ENCODE assay signal across 15 cellular contexts in genomic region chr4:1394554-1395388, GRCh38. TPM values are rescaled to one million over a fixed set of nuclear protein-coding genes. Genes with fewer than 3 reads are reported as not detected.
DNase-seq lines count a peak whose midpoint lies in the region; ATAC-seq, FAIRE-seq and TF ChIP-seq lines count a peak whose summit lies in the region.
"Not testable (repeated sequence)": the region's sequence is repeated elsewhere in the genome, so short reads cannot be mapped to it uniquely, and the experiment has no call there.
"Had no signal": no experiment of that assay in that cellular context is flagged by ENCODE, and none has a peak within 500 bp of the region (broad histone marks: within the 10 kb centered on the region; RNA-seq: fewer than 3 reads in every experiment).

No MANE protein-coding gene starts in this region.

- H4K91ac ChIP-seq in mesenchymal stem cell (ENCODE audit: low read length), result peak overlapping the region; percentile 31

- not testable (repeated sequence) for H2BK15ac ChIP-seq in mesenchymal stem cell (ENCODE audit: low read depth, poor library complexity, severe bottlenecking)

- not testable (repeated sequence) for H3K4ac ChIP-seq in mesenchymal stem cell (ENCODE audit: low read depth in 1 of 2, low read length in 2 of 2)

- H3K23ac ChIP-seq in mesenchymal stem cell (ENCODE audit: low read length in 2 of 2), result not testable (repeated sequence)

- TF ChIP-seq POLR2A in K562 (conservative IDR thresholded peaks at IDR 0.05); HepG2 (IDR thresholded peaks at IDR 0.05; ENCODE audit: insufficient read depth in 1 of 2, low read depth in 2 of 2, low read length in 2 of 2): not testable (repeated sequence)

- not testable (repeated sequence) for H4K20me1 ChIP-seq in K562 (replicated peaks; ENCODE audit: control insufficient read depth, insufficient read depth, low read length); HepG2 (ENCODE audit: insufficient read depth, low read length)

- not testable (repeated sequence) for TF ChIP-seq RAD21 in K562 (CRISPR knock-in tag; conservative IDR thresholded peaks at IDR 0.05 in 1 of 2, IDR thresholded peaks at IDR 0.05 in 1 of 2); HepG2 (CRISPR knock-in tag; IDR thresholded peaks at IDR 0.05)

- not testable (repeated sequence) for H3K14ac ChIP-seq in mesenchymal stem cell (ENCODE audit: low read length in 2 of 2)

- TF ChIP-seq CTCF in WTC11 (IDR thresholded peaks at IDR 0.05); K562 (IDR thresholded peaks at IDR 0.05 in 2 of 3, conservative IDR thresholded peaks at IDR 0.05 in 1 of 3; ENCODE audit: insufficient read depth in 2 of 3, low read depth in 1 of 3, low read length in 3 of 3); HepG2 (CRISPR knock-in tag; IDR thresholded peaks at IDR 0.05); upper lobe of right lung (IDR thresholded peaks at IDR 0.05): not testable (repeated sequence)

- H3K79me1 ChIP-seq in mesenchymal stem cell (replicated peaks; ENCODE audit: low read length, poor library complexity, severe bottlenecking), result not testable (repeated sequence)

- H2BK5ac ChIP-seq in mesenchymal stem cell (ENCODE audit: low read depth, low read length, poor library complexity, severe bottlenecking), result not testable (repeated sequence)

- not testable (repeated sequence) for H3K27ac Mint-ChIP-seq in WTC11

- ATAC-seq in WTC11, K562, HepG2, upper lobe of right lung: not testable (repeated sequence)

- peaks cover 13% of the 10 kb centered on the region for H3K9me3 Mint-ChIP-seq in WTC11

- H3K4me1 ChIP-seq in K562 (replicated peaks in 1 of 2; ENCODE audit: control insufficient read depth in 2 of 2, insufficient read depth in 2 of 2, low read length in 2 of 2); HepG2 (ENCODE audit: insufficient read depth, low read length); mesenchymal stem cell (ENCODE audit: control insufficient read depth, insufficient read depth, low read depth, low read length); upper lobe of right lung: not testable (repeated sequence)

- not testable (repeated sequence) for H2BK120ac ChIP-seq in mesenchymal stem cell (ENCODE audit: low read depth, low read length)

- 86% methylated on average over 15 of the region's 63 CpGs for WGBS in K562 (ENCODE audit: insufficient coverage, low coverage, missing lambda C conversion rate)
- WGBS in HepG2 (ENCODE audit: low lambda C conversion rate), result 98% methylated on average over 29 of the region's 63 CpGs
- WGBS in mesenchymal stem cell, result 97% methylated on average over 63 of the region's 63 CpGs

- not testable (repeated sequence) for H3K4me3 ChIP-seq in K562; HepG2 (replicated peaks in 1 of 3; ENCODE audit: insufficient read depth in 1 of 3, low read depth in 2 of 3, low read length in 3 of 3); mesenchymal stem cell (ENCODE audit: insufficient read depth in 1 of 2, low read depth in 1 of 2, low read length in 2 of 2); upper lobe of right lung

- intact Hi-C loops in K562 (cut with micrococcal nuclease); cardiac septum (cut with DNase I); HepG2 (cut with micrococcal nuclease; ENCODE audit: unreplicated experiment); posterior vena cava (cut with DNase I); upper lobe of right lung (cut with DNase I): not testable (repeated sequence)

- not testable (repeated sequence) for H3K36me3 ChIP-seq in K562 (ENCODE audit: control insufficient read depth, insufficient read depth, low read length); HepG2 (replicated peaks in 1 of 2; ENCODE audit: control insufficient read depth in 1 of 2, insufficient read depth in 2 of 2, low read length in 2 of 2)
- H3K36me3 ChIP-seq in mesenchymal stem cell (ENCODE audit: control insufficient read depth in 1 of 2, insufficient read depth in 2 of 2, low read depth in 1 of 2, low read length in 2 of 2) (peaks cover 29 to 42% of the 10 kb centered on the region in 2 experiments), upper lobe of right lung (peaks cover 11% of the 10 kb centered on the region)

- not testable (repeated sequence) for H2AFZ ChIP-seq in K562 (ENCODE audit: low read depth, low read length); HepG2 (ENCODE audit: low read length); mesenchymal stem cell (ENCODE audit: low read depth, low read length)

- peak; percentile 2 for DNase-seq in WTC11 (ENCODE audit: low spot score)
- DNase-seq in K562 (ENCODE audit: extremely low read depth in 1 of 4, low spot score in 3 of 4); HepG2 (ENCODE audit: low spot score); mesenchymal stem cell: not testable (repeated sequence)
- peak; percentile 19 for DNase-seq in cardiac septum (ENCODE audit: low spot score)
- peak; percentile 36 for DNase-seq in posterior vena cava (ENCODE audit: low spot score)
- peak; percentile 15 for DNase-seq in upper lobe of right lung

- H3K9me3 ChIP-seq in K562 (replicated peaks; ENCODE audit: control insufficient read depth, insufficient read depth, low read depth, low read length); HepG2 (ENCODE audit: low read length); upper lobe of right lung: not testable (repeated sequence)
- peaks cover 38% of the 10 kb centered on the region for H3K9me3 ChIP-seq in mesenchymal stem cell (ENCODE audit: control insufficient read depth, low read length)

- not testable (repeated sequence) for BruUV-seq in K562 (replicated peaks; lab: Mats Ljungman, UMichigan); HepG2 (replicated peaks; lab: Mats Ljungman, UMichigan)

- H3K9me1 ChIP-seq in K562 (ENCODE audit: control insufficient read depth, insufficient read depth, low read length), result not testable (repeated sequence)

- H3K18ac ChIP-seq in mesenchymal stem cell (ENCODE audit: low read depth in 1 of 2, low read length in 2 of 2), result not testable (repeated sequence)

- H3K4me1 Mint-ChIP-seq in WTC11, result not testable (repeated sequence)

- not testable (repeated sequence) for H3K4me2 ChIP-seq in K562 (ENCODE audit: insufficient read depth, low read length); HepG2 (ENCODE audit: low read depth, low read length); mesenchymal stem cell (ENCODE audit: low read length, poor library complexity, severe bottlenecking)

- H3K79me2 ChIP-seq in K562 (ENCODE audit: control insufficient read depth, insufficient read depth, low read length); HepG2 (ENCODE audit: insufficient read depth, low read length): not testable (repeated sequence)

- not testable (repeated sequence) for FAIRE-seq in K562 (lab: Jason Lieb, UNC); HepG2 (lab: Jason Lieb, UNC)

- not testable (repeated sequence) for H3K9ac ChIP-seq in K562 (ENCODE audit: insufficient read depth in 1 of 2, low read depth in 2 of 2, low read length in 2 of 2); HepG2 (ENCODE audit: insufficient read depth, low read depth, low read length); mesenchymal stem cell (ENCODE audit: low read length)

- peaks cover 23% of the 10 kb centered on the region for H3K36me3 Mint-ChIP-seq in WTC11

- not testable (repeated sequence) for H3K27me3 Mint-ChIP-seq in WTC11 (ENCODE audit: low read depth)

- H3K27me3 ChIP-seq in K562 (ENCODE audit: control insufficient read depth in 2 of 2, insufficient read depth in 2 of 2, low read length in 2 of 2), result peaks cover 10 to 15% of the 10 kb centered on the region in 2 experiments; a peak in 3 of 5 replicates
- H3K27me3 ChIP-seq in HepG2 (ENCODE audit: control insufficient read depth in 1 of 2, insufficient read depth in 2 of 2, low read length in 2 of 2); mesenchymal stem cell (ENCODE audit: control insufficient read depth in 1 of 2, insufficient read depth in 1 of 2, low read length in 2 of 2); upper lobe of right lung: not testable (repeated sequence)

- CTCF ChIA-PET in WTC11 (lab: Charles Lee); K562 (lab: Yijun Ruan, JAX; ENCODE audit: low intra/inter-chr PET ratio); HepG2 (lab: Yijun Ruan, JAX; ENCODE audit: low intra/inter-chr PET ratio, low total read pairs): not testable (repeated sequence)

- H3K4me3 Mint-ChIP-seq in WTC11, result not testable (repeated sequence)

- not testable (repeated sequence) for H4K8ac ChIP-seq in mesenchymal stem cell (ENCODE audit: low read length)

- not testable (repeated sequence) for H3K27ac ChIP-seq in K562 (ENCODE audit: extremely low read depth, low read depth, low read length); HepG2 (ENCODE audit: extremely low read length, insufficient read depth, low read length); mesenchymal stem cell (ENCODE audit: low read length, poor library complexity, severe bottlenecking); upper lobe of right lung

- POLR2A ChIA-PET in WTC11 (lab: Charles Lee); K562 (lab: Yijun Ruan, JAX); HepG2 (lab: Yijun Ruan, JAX): not testable (repeated sequence)

- TF ChIP-seq EP300 in K562 (IDR thresholded peaks at IDR 0.05; ENCODE audit: low read length); HepG2 (IDR thresholded peaks at IDR 0.05; ENCODE audit: low read depth in 2 of 2, low read length in 2 of 2); HepG2 (CRISPR knock-in tag; IDR thresholded peaks at IDR 0.05; ENCODE audit: borderline replicate concordance): not testable (repeated sequence)

- H2BK12ac ChIP-seq in mesenchymal stem cell (ENCODE audit: low read length in 2 of 2), result not testable (repeated sequence)

- not testable (repeated sequence) for H2AK5ac ChIP-seq in mesenchymal stem cell (ENCODE audit: low read length, severe bottlenecking)

- in situ Hi-C loops in K562 (cut with MboI); HepG2 (cut with HindIII; ENCODE audit: extremely low pct_ligation_motif_present, low pct_unique_long_range_greater_than_20kb): not testable (repeated sequence)

RNA-seq across cellular contexts. Expression of gene NKX1-1, which starts 11.5 kb away (rescaled TPM):
- total RNA-seq in WTC11 (2021) (not detected in 3 replicates), K562 (2014; rRNA removed) (not detected in 2 replicates), K562 (2014; rRNA removed; fragmentation: Illumina TruSeq; extraction: Trizol) (not detected in 2 replicates), K562 (2015; rRNA removed; fragmentation: Illumina TruSeq; extraction: Trizol) (not detected in 2 replicates), K562 (2021) (not detected in 2 replicates), cardiac septum (not detected), HepG2 (2016; rRNA removed; fragmentation: Illumina TruSeq; extraction: Trizol) (not detected in 2 replicates), posterior vena cava (not detected), upper lobe of right lung (not detected)
- not detected in 2 replicates for total RNA-seq in K562 (2011; cell fraction: chromatin; rRNA removed; ENCODE audit: low replicate concordance)
- not detected in 2 replicates for total RNA-seq in K562 (2011; cell fraction: nucleolus; rRNA removed)
- total RNA-seq in K562 (2011; cell fraction: nucleoplasm; rRNA removed), result not detected in 2 replicates
- polyA plus RNA-seq in K562 (2011; rRNA removed) (not detected in 2 replicates), K562 (2014; fragmentation: Illumina TruSeq; extraction: Trizol) (not detected in 2 replicates), K562 (2014; fragmentation: Nextera tagmentation; extraction: Ambion mirVana) (not detected), K562 (2014; rRNA removed) (not detected in 2 replicates), HepG2 (2011; rRNA removed) (not detected in 2 replicates)
- polyA plus RNA-seq in K562 (2011; cell fraction: cytosol; rRNA removed), result 0.12 TPM in 1 of 2 replicates, not detected in the other
- 0.20 TPM in 1 of 2 replicates, not detected in the other for polyA plus RNA-seq in K562 (2011; cell fraction: nucleus; rRNA removed)
- polyA plus RNA-seq in K562 (2012), result not detected in 2 replicates
- polyA minus RNA-seq in K562 (2011; rRNA and poly(A)+ RNA removed), result not detected in 2 replicates
- not detected in 2 replicates for polyA minus RNA-seq in K562 (2011; cell fraction: cytosol; rRNA and poly(A)+ RNA removed)
- polyA minus RNA-seq in K562 (2011; cell fraction: nucleus; rRNA and poly(A)+ RNA removed), result 0.27 TPM in 1 of 2 replicates, not detected in the other
- not detected in 2 replicates for total RNA-seq in HepG2 (2016; cell fraction: cytosol; rRNA removed; fragmentation: Illumina TruSeq; extraction: Trizol; ENCODE audit: low read depth)
- not detected in 2 replicates for total RNA-seq in HepG2 (2016; cell fraction: insoluble cytoplasmic fraction; rRNA removed; fragmentation: Illumina TruSeq; extraction: Trizol)
- not detected in 2 replicates for total RNA-seq in HepG2 (2016; cell fraction: membrane; rRNA removed; fragmentation: Illumina TruSeq; extraction: Trizol)
- not detected in 2 replicates for total RNA-seq in HepG2 (2016; cell fraction: nucleus; rRNA removed; fragmentation: Illumina TruSeq; extraction: Trizol)
- not detected in 2 replicates for polyA plus RNA-seq in HepG2 (2011; cell fraction: cytosol; rRNA removed)
- polyA plus RNA-seq in HepG2 (2011; cell fraction: nucleus; rRNA removed), result not detected in 2 replicates
- not detected in 2 replicates for polyA plus RNA-seq in HepG2 (2012)
- not detected in 2 replicates for polyA plus RNA-seq in HepG2 (2016; cell fraction: cytosol; fragmentation: Illumina TruSeq; extraction: Trizol; ENCODE audit: low read depth)
- not detected in 2 replicates for polyA plus RNA-seq in HepG2 (2016; cell fraction: insoluble cytoplasmic fraction; fragmentation: Illumina TruSeq; extraction: Trizol; ENCODE audit: low read depth)
- not detected in 2 replicates for polyA plus RNA-seq in HepG2 (2016; cell fraction: membrane; fragmentation: Illumina TruSeq; extraction: Trizol; ENCODE audit: low read depth)
- not detected in 2 replicates for polyA plus RNA-seq in HepG2 (2016; cell fraction: nucleus; fragmentation: Illumina TruSeq; extraction: Trizol; ENCODE audit: insufficient read depth, low read depth)
- polyA minus RNA-seq in HepG2 (2011; rRNA and poly(A)+ RNA removed; ENCODE audit: low replicate concordance), result not detected in 2 replicates
- polyA minus RNA-seq in HepG2 (2011; cell fraction: cytosol; rRNA and poly(A)+ RNA removed), result not detected in 2 replicates
- polyA minus RNA-seq in HepG2 (2011; cell fraction: nucleus; rRNA and poly(A)+ RNA removed), result not detected in 2 replicates
- not detected for polyA plus RNA-seq in mesenchymal stem cell (2013, experiment 1 of 2)
- not detected for polyA plus RNA-seq in mesenchymal stem cell (2013, experiment 2 of 2)
- total RNA-seq: CD4-positive, alpha-beta T cell; CD8-positive, alpha-beta memory T cell; GM12878; GM23248; H1; H7 had no signal
- polyA plus RNA-seq: A549; CD14-positive monocyte; CD8-positive, alpha-beta memory T cell; GM12878; GM23248; H1 had no signal

RNA-seq across cellular contexts. Expression of gene UVSSA, which starts 47.8 kb away (rescaled TPM):
- total RNA-seq in WTC11 (2021) (36.9 to 41.5 TPM (median 40.4 TPM) in 3 replicates), K562 (2014; rRNA removed) (4.5 and 5.4 TPM in 2 replicates), K562 (2014; rRNA removed; fragmentation: Illumina TruSeq; extraction: Trizol) (1.5 TPM in 2 replicates), K562 (2015; rRNA removed; fragmentation: Illumina TruSeq; extraction: Trizol) (2.6 and 2.9 TPM in 2 replicates), K562 (2021) (12.4 and 14.6 TPM in 2 replicates), cardiac septum (10.4 TPM), HepG2 (2016; rRNA removed; fragmentation: Illumina TruSeq; extraction: Trizol) (4.6 and 4.8 TPM in 2 replicates), posterior vena cava (10 to 100 TPM; 14.3 to 14.7 TPM), upper lobe of right lung (28.3 TPM)
- 74.2 and 130 TPM in 2 replicates for total RNA-seq in K562 (2011; cell fraction: chromatin; rRNA removed; ENCODE audit: low replicate concordance)
- total RNA-seq in K562 (2011; cell fraction: nucleolus; rRNA removed), result 56.7 and 60.5 TPM in 2 replicates
- total RNA-seq in K562 (2011; cell fraction: nucleoplasm; rRNA removed), result 48.0 and 51.4 TPM in 2 replicates
- polyA plus RNA-seq in K562 (2011; rRNA removed) (3.5 and 7.2 TPM in 2 replicates), K562 (2014; fragmentation: Illumina TruSeq; extraction: Trizol) (3.3 and 4.7 TPM in 2 replicates), K562 (2014; fragmentation: Nextera tagmentation; extraction: Ambion mirVana) (under 1 TPM; 0.21 to 0.27 TPM), K562 (2014; rRNA removed) (5.8 and 9.2 TPM in 2 replicates), HepG2 (2011; rRNA removed) (8.4 and 8.6 TPM in 2 replicates)
- polyA plus RNA-seq in K562 (2011; cell fraction: cytosol; rRNA removed), result 3.2 and 3.4 TPM in 2 replicates
- 46.4 and 58.8 TPM in 2 replicates for polyA plus RNA-seq in K562 (2011; cell fraction: nucleus; rRNA removed)
- 5.4 and 8.3 TPM in 2 replicates for polyA plus RNA-seq in K562 (2012)
- polyA minus RNA-seq in K562 (2011; rRNA and poly(A)+ RNA removed), result 2.9 and 3.6 TPM in 2 replicates
- polyA minus RNA-seq in K562 (2011; cell fraction: cytosol; rRNA and poly(A)+ RNA removed), result 3.3 TPM in 2 replicates
- polyA minus RNA-seq in K562 (2011; cell fraction: nucleus; rRNA and poly(A)+ RNA removed), result 12.8 and 18.4 TPM in 2 replicates
- 2.3 and 4.1 TPM in 2 replicates for total RNA-seq in HepG2 (2016; cell fraction: cytosol; rRNA removed; fragmentation: Illumina TruSeq; extraction: Trizol; ENCODE audit: low read depth)
- 3.7 and 4.7 TPM in 2 replicates for total RNA-seq in HepG2 (2016; cell fraction: insoluble cytoplasmic fraction; rRNA removed; fragmentation: Illumina TruSeq; extraction: Trizol)
- total RNA-seq in HepG2 (2016; cell fraction: membrane; rRNA removed; fragmentation: Illumina TruSeq; extraction: Trizol), result 2.9 and 3.9 TPM in 2 replicates
- 6.9 and 7.1 TPM in 2 replicates for total RNA-seq in HepG2 (2016; cell fraction: nucleus; rRNA removed; fragmentation: Illumina TruSeq; extraction: Trizol)
- polyA plus RNA-seq in HepG2 (2011; cell fraction: cytosol; rRNA removed), result 3.0 and 4.1 TPM in 2 replicates
- 80.9 and 90.3 TPM in 2 replicates for polyA plus RNA-seq in HepG2 (2011; cell fraction: nucleus; rRNA removed)
- 7.1 and 7.7 TPM in 2 replicates for polyA plus RNA-seq in HepG2 (2012)
- 0.16 and 0.25 TPM in 2 replicates for polyA plus RNA-seq in HepG2 (2016; cell fraction: cytosol; fragmentation: Illumina TruSeq; extraction: Trizol; ENCODE audit: low read depth)
- polyA plus RNA-seq in HepG2 (2016; cell fraction: insoluble cytoplasmic fraction; fragmentation: Illumina TruSeq; extraction: Trizol; ENCODE audit: low read depth), result 3.8 and 4.8 TPM in 2 replicates
- polyA plus RNA-seq in HepG2 (2016; cell fraction: membrane; fragmentation: Illumina TruSeq; extraction: Trizol; ENCODE audit: low read depth), result 0.59 and 0.60 TPM in 2 replicates
- 29.2 and 29.8 TPM in 2 replicates for polyA plus RNA-seq in HepG2 (2016; cell fraction: nucleus; fragmentation: Illumina TruSeq; extraction: Trizol; ENCODE audit: insufficient read depth, low read depth)
- 3.9 and 14.3 TPM in 2 replicates for polyA minus RNA-seq in HepG2 (2011; rRNA and poly(A)+ RNA removed; ENCODE audit: low replicate concordance)
- polyA minus RNA-seq in HepG2 (2011; cell fraction: cytosol; rRNA and poly(A)+ RNA removed), result 3.6 and 4.4 TPM in 2 replicates
- 18.8 and 20.2 TPM in 2 replicates for polyA minus RNA-seq in HepG2 (2011; cell fraction: nucleus; rRNA and poly(A)+ RNA removed)
- polyA plus RNA-seq in mesenchymal stem cell (2013, experiment 1 of 2), result 4.8 TPM
- polyA plus RNA-seq in mesenchymal stem cell (2013, experiment 2 of 2), result 4.3 TPM
